ENCODE assay signal across 13 cellular contexts in genomic region chr14:52776816-52777215, GRCh38.
"Had no signal": no experiment of that assay in that cellular context is flagged by ENCODE, and none has a peak within 500 bp of the region (broad histone marks: within the 10 kb centered on the region; RNA-seq: fewer than 3 reads in every experiment).

No MANE protein-coding gene starts in this region.

- H3K27ac ChIP-seq: sigmoid colon, testis had no signal

- ATAC-seq: activated CD4-positive, CD25-positive, alpha-beta regulatory T cell treated with anti-CD3 and anti-CD28 coated beads, Interleukin-2, amount 50 U/mL, for 24 hours; activated CD8-positive, alpha-beta T cell treated with anti-CD3 and anti-CD28 coated beads, Interleukin-2, amount 10 ng/mL, durations not matched to agents 7 days and 5 days; activated T-cell treated with anti-CD3 and anti-CD28 coated beads, Interleukin-2, amount 50 U/mL, for 4 hours; stimulated activated effector memory CD8-positive, alpha-beta T cell treated with anti-CD3 and anti-CD28 coated beads, Interleukin-12 subunit alpha, Interleukin-12 subunit beta, amount 100 ng/mL, for 72 hours had no signal

- H3K27ac Mint-ChIP-seq: activated CD4-positive, alpha-beta T cell treated with anti-CD3 and anti-CD28 coated beads, Interleukin-2, amount 10 ng/mL, durations not matched to agents 7 days and 5 days; activated CD8-positive, alpha-beta T cell treated with anti-CD3 and anti-CD28 coated beads, Interleukin-2, amount 10 ng/mL, durations not matched to agents 7 days and 5 days; activated naive CD4-positive, alpha-beta T cell treated with anti-CD3 and anti-CD28 coated beads for 36 hours; dendritic cell treated with granulocyte-macrophage colony-stimulating factor and Interleukin-4, amounts not matched to agents 40 ng/mL and 50 ng/mL, for 4 days; nephron; type B pancreatic cell had no signal

- H3K9me3 ChIP-seq: sigmoid colon, testis had no signal

- H3K27me3 Mint-ChIP-seq: activated CD4-positive, alpha-beta T cell treated with anti-CD3 and anti-CD28 coated beads, Interleukin-2, amount 10 ng/mL, durations not matched to agents 7 days and 5 days; dendritic cell treated with granulocyte-macrophage colony-stimulating factor and Interleukin-4, amounts not matched to agents 40 ng/mL and 50 ng/mL, for 4 days; type B pancreatic cell had no signal

- H3K9me3 Mint-ChIP-seq: activated CD4-positive, alpha-beta T cell treated with anti-CD3 and anti-CD28 coated beads, Interleukin-2, amount 10 ng/mL, durations not matched to agents 7 days and 5 days; activated naive CD4-positive, alpha-beta T cell treated with anti-CD3 and anti-CD28 coated beads for 36 hours; activated T-cell treated with anti-CD3 and anti-CD28 coated beads, Interleukin-2, amount 50 U/mL, for 4 hours; dendritic cell treated with granulocyte-macrophage colony-stimulating factor and Interleukin-4, amounts not matched to agents 40 ng/mL and 50 ng/mL, for 4 days; nephron; stimulated activated effector memory CD8-positive, alpha-beta T cell treated with anti-CD3 and anti-CD28 coated beads, Interleukin-12 subunit alpha, Interleukin-12 subunit beta, amount 100 ng/mL, for 72 hours; type B pancreatic cell had no signal

- H3K27me3 ChIP-seq: sigmoid colon, testis had no signal

- DNase-seq: activated CD4-positive, alpha-beta T cell treated with anti-CD3 and anti-CD28 coated beads, Interleukin-2, amount 10 ng/mL, durations not matched to agents 7 days and 5 days; activated CD8-positive, alpha-beta T cell treated with anti-CD3 and anti-CD28 coated beads, Interleukin-2, amount 10 ng/mL, durations not matched to agents 7 days and 5 days; activated naive CD4-positive, alpha-beta T cell treated with anti-CD3 and anti-CD28 coated beads for 36 hours; activated T-cell treated with anti-CD3 and anti-CD28 coated beads, Interleukin-2, amount 50 U/mL, for 4 hours; effector CD8-positive, alpha-beta T cell; sigmoid colon; stimulated activated CD4-positive, alpha-beta T cell treated with anti-CD3 and anti-CD28 coated beads, Interleukin-4, amount 100 ng/mL, for 24 hours; testis had no signal

- H3K4me3 Mint-ChIP-seq: activated CD4-positive, alpha-beta T cell treated with anti-CD3 and anti-CD28 coated beads, Interleukin-2, amount 10 ng/mL, durations not matched to agents 7 days and 5 days; activated CD8-positive, alpha-beta T cell treated with anti-CD3 and anti-CD28 coated beads, Interleukin-2, amount 10 ng/mL, durations not matched to agents 7 days and 5 days; activated naive CD4-positive, alpha-beta T cell treated with anti-CD3 and anti-CD28 coated beads for 36 hours; activated T-cell treated with anti-CD3 and anti-CD28 coated beads, Interleukin-2, amount 50 U/mL, for 4 hours; dendritic cell treated with granulocyte-macrophage colony-stimulating factor and Interleukin-4, amounts not matched to agents 40 ng/mL and 50 ng/mL, for 4 days; nephron; stimulated activated effector memory CD8-positive, alpha-beta T cell treated with anti-CD3 and anti-CD28 coated beads, Interleukin-12 subunit alpha, Interleukin-12 subunit beta, amount 100 ng/mL, for 72 hours; type B pancreatic cell had no signal

- H3K4me3 ChIP-seq: sigmoid colon, testis had no signal

- H3K4me1 Mint-ChIP-seq: activated CD4-positive, alpha-beta T cell treated with anti-CD3 and anti-CD28 coated beads, Interleukin-2, amount 10 ng/mL, durations not matched to agents 7 days and 5 days; nephron; stimulated activated effector memory CD8-positive, alpha-beta T cell treated with anti-CD3 and anti-CD28 coated beads, Interleukin-12 subunit alpha, Interleukin-12 subunit beta, amount 100 ng/mL, for 72 hours had no signal

- H3K4me1 ChIP-seq: sigmoid colon, testis had no signal
